17 cellular contexts compared by ENCODE assay signal in the genomic region with DNA sequence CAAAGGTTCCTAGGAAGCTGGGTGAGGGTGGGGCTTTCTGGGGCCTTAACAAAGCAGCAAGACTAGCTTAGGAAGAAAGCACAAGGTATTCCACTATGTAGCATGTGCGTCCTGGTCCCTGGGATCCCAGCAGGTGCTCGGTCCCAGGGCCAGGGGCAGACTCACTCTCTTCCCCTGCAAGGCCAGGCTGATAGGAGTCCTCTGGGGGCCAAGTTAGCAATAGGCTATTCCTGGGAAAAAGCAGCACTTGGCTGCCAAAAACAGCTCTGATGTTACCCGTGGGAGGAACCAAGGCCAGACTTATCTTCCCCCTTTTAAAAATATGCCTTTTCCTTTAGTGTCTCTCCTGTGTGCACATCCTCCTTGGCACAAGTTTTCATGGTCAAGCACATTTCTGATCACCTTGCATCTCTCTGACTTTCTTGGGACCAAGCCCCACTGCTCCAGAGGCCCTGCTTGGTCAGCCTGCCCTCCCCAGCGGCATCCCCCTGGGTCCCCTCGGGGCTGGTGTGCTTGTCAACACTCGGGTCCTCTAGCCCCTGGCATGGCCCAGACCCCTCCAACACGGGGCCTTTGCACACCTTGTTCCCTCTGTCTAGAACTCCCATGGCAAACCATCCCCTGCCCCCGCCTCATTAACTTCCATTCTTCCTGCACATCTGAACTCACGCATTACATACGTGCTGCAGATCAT.
"Had no signal": no experiment of that assay in that cellular context is flagged by ENCODE, and none has a peak within 500 bp of the region (broad histone marks: within the 10 kb centered on the region; RNA-seq: fewer than 3 reads in every experiment).

No MANE protein-coding gene starts in this region.

- H3K36me3 Mint-ChIP-seq: activated naive CD4-positive, alpha-beta T cell treated with anti-CD3 and anti-CD28 coated beads, Interleukin-2, amount 50 U/mL, for 72 hours; natural killer cell treated with Interleukin-12 subunit alpha and Interleukin-12 subunit beta and Interleukin-15 and Interleukin-18, amount 100 ng/mL, for 72 hours had no signal

- H3K27me3 Mint-ChIP-seq: activated CD4-positive, alpha-beta memory T cell treated with anti-CD3 and anti-CD28 coated beads, Interleukin-2, amount 10 ng/mL, durations not matched to agents 7 days and 5 days; natural killer cell treated with Interleukin-12 subunit alpha and Interleukin-12 subunit beta and Interleukin-15 and Interleukin-18, amount 100 ng/mL, for 72 hours had no signal

- ATAC-seq: activated naive CD4-positive, alpha-beta T cell treated with anti-CD3 and anti-CD28 coated beads, Interleukin-2, amount 50 U/mL, for 72 hours; activated T-cell treated with anti-CD3 and anti-CD28 coated beads, Interleukin-2, amount 50 U/mL, for 72 hours; foreskin keratinocyte; natural killer cell treated with Interleukin-12 subunit alpha and Interleukin-12 subunit beta and Interleukin-15 and Interleukin-18, amount 100 ng/mL, for 72 hours had no signal

- H3K4me3 ChIP-seq: tibial artery had no signal

- H3K27ac Mint-ChIP-seq: activated CD4-positive, alpha-beta memory T cell treated with anti-CD3 and anti-CD28 coated beads, Interleukin-2, amount 10 ng/mL, durations not matched to agents 7 days and 5 days; activated naive CD4-positive, alpha-beta T cell treated with anti-CD3 and anti-CD28 coated beads, Interleukin-2, amount 50 U/mL, for 72 hours; activated T-cell treated with anti-CD3 and anti-CD28 coated beads, Interleukin-2, amount 50 U/mL, for 72 hours; natural killer cell treated with Interleukin-12 subunit alpha and Interleukin-12 subunit beta and Interleukin-15 and Interleukin-18, amount 100 ng/mL, for 72 hours had no signal

- H3K4me1 ChIP-seq: foreskin keratinocyte had no signal

- H3K9ac ChIP-seq: SK-N-SH had no signal

- DNase-seq: activated CD4-positive, alpha-beta memory T cell treated with anti-CD3 and anti-CD28 coated beads, Interleukin-2, amount 10 ng/mL, durations not matched to agents 7 days and 5 days; activated CD4-positive, alpha-beta T cell treated with anti-CD3 and anti-CD28 coated beads for 48 hours; activated CD4-positive, CD25-positive, alpha-beta regulatory T cell; activated effector memory CD4-positive, alpha-beta T cell treated with anti-CD3 and anti-CD28 coated beads, Interleukin-2, amount 50 U/mL, for 16 hours; activated T-cell treated with anti-CD3 and anti-CD28 coated beads, Interleukin-2, amount 50 U/mL, for 72 hours; amniotic stem cell; dermis blood vessel endothelial cell; effector memory CD4-positive, alpha-beta T cell; foreskin keratinocyte; posterior cingulate gyrus; SK-N-SH; stimulated activated CD4-positive, alpha-beta T cell treated with anti-CD3 and anti-CD28 coated beads, Interleukin-2, amount 100 ng/mL, for 24 hours; stimulated activated naive CD4-positive, alpha-beta T cell treated with Interleukin-2 at 50 U/mL for 16 hours; substantia nigra; tibial artery had no signal

- H3K9me3 ChIP-seq: SK-N-SH, tibial artery had no signal

- H3K4me1 Mint-ChIP-seq: activated CD4-positive, alpha-beta memory T cell treated with anti-CD3 and anti-CD28 coated beads, Interleukin-2, amount 10 ng/mL, durations not matched to agents 7 days and 5 days had no signal

- H3K4me2 ChIP-seq: SK-N-SH had no signal

- H3K4me3 Mint-ChIP-seq: activated CD4-positive, alpha-beta memory T cell treated with anti-CD3 and anti-CD28 coated beads, Interleukin-2, amount 10 ng/mL, durations not matched to agents 7 days and 5 days; activated T-cell treated with anti-CD3 and anti-CD28 coated beads, Interleukin-2, amount 50 U/mL, for 72 hours; natural killer cell treated with Interleukin-12 subunit alpha and Interleukin-12 subunit beta and Interleukin-15 and Interleukin-18, amount 100 ng/mL, for 72 hours had no signal

- H3K27me3 ChIP-seq: foreskin keratinocyte, tibial artery had no signal

- H3K27ac ChIP-seq: foreskin keratinocyte, tibial artery had no signal

- H3K9me3 Mint-ChIP-seq: activated CD4-positive, alpha-beta memory T cell treated with anti-CD3 and anti-CD28 coated beads, Interleukin-2, amount 10 ng/mL, durations not matched to agents 7 days and 5 days; activated naive CD4-positive, alpha-beta T cell treated with anti-CD3 and anti-CD28 coated beads, Interleukin-2, amount 50 U/mL, for 72 hours; activated T-cell treated with anti-CD3 and anti-CD28 coated beads, Interleukin-2, amount 50 U/mL, for 72 hours; natural killer cell treated with Interleukin-12 subunit alpha and Interleukin-12 subunit beta and Interleukin-15 and Interleukin-18, amount 100 ng/mL, for 72 hours had no signal
